In the genomic region with DNA sequence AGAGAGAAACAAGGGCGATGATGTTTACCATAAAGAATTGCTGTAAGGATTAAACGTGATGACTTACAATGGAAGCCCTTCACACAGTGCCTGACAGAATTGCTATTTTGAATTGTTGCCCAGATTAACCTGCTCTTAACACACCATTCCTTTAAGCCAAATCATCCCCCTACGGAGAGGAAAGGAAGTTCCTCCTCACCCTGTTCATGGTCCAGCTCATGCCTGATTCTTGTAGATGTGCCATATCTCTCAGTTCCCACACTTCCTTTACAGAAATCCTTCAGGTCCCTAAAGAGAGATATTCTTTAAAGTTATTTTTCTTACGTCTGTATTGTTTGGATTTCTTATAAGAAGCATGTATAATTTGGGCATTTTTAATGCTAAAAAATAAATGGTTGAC, we compare ENCODE assay signal across 17 cellular contexts.
DNase-seq lines count a peak whose midpoint lies in the region; ATAC-seq and TF ChIP-seq lines count a peak whose summit lies in the region.
"Had no signal": no experiment of that assay in that cellular context is flagged by ENCODE, and none has a peak within 500 bp of the region (broad histone marks: within the 10 kb centered on the region; RNA-seq: fewer than 3 reads in every experiment).

No MANE protein-coding gene starts in this region.

- no peak overlapping the region for H3K4me3 ChIP-seq in breast epithelium
- H3K4me3 ChIP-seq in cardiac fibroblast (replicated peaks in 1 of 2; ENCODE audit: low read depth in 2 of 2, low read length in 2 of 2): no peak overlapping the region
- no peak overlapping the region for H3K4me3 ChIP-seq in left ventricle myocardium inferior
- H3K4me3 ChIP-seq in upper lobe of right lung: no peak overlapping the region
- no peak overlapping the region for H3K4me3 ChIP-seq in tibial nerve
- H3K4me3 ChIP-seq: GM12878, skin epidermis, transverse colon had no signal

- POLR2A ChIA-PET in MCF 10A (lab: Yijun Ruan, JAX): interaction anchor here (0.6 kb wide), 1 partner anchor 20 kb away, joined by 8 read pairs; no protein-coding TSS in a partner anchor

- no peaks in the 10 kb centered on the region for H3K27me3 ChIP-seq in breast epithelium
- no peaks in the 10 kb centered on the region for H3K27me3 ChIP-seq in left ventricle myocardium inferior (ENCODE audit: low read depth)
- no peaks in the 10 kb centered on the region for H3K27me3 ChIP-seq in upper lobe of right lung
- no peaks in the 10 kb centered on the region for H3K27me3 ChIP-seq in tibial nerve
- H3K27me3 ChIP-seq: transverse colon had no signal

- H3K4me1 ChIP-seq in breast epithelium (peaks cover 0 to 3% of the 10 kb centered on the region in 2 donors), left ventricle myocardium inferior (peaks cover 74% of the 10 kb centered on the region), upper lobe of right lung (peaks cover 17% of the 10 kb centered on the region), tibial nerve (peaks cover 0 to 20% (median 2%) of the 10 kb centered on the region in 4 donors)
- H3K4me1 ChIP-seq: transverse colon had no signal

- WGBS in tibial nerve, 2 donors: 45 to 63% methylated on average over 4 of the region's 4 CpGs

- CTCF ChIA-PET in MCF 10A (lab: Yijun Ruan, JAX): interaction anchor here (0.6 to 3.5 kb wide), 6 partner anchors 15 to 643 kb away, joined by 3 to 20 read pairs (median 4); no protein-coding TSS in a partner anchor

- peak; percentile 18 for ATAC-seq in upper lobe of right lung
- ATAC-seq: GM12878, HCT116 had no signal

- TF ChIP-seq POLR2A in breast epithelium (IDR thresholded peaks at IDR 0.05): no peak
- no peak for TF ChIP-seq POLR2A in tibial nerve (IDR thresholded peaks at IDR 0.05)

- intact Hi-C loops in breast epithelium (cut with DNase I; ENCODE audit: low total_unique reads) (loop anchor here (5.0 kb wide), 1 partner anchor 1325 kb away; no protein-coding TSS in a partner anchor), MCF 10A (cut with micrococcal nuclease) (no loop called here), left ventricle myocardium inferior (cut with micrococcal nuclease) (loop anchor here (2.0 kb wide), 1 partner anchor 47 kb away; no protein-coding TSS in a partner anchor), upper lobe of right lung (cut with DNase I) (no loop called here)

- BruUV-seq in MCF 10A (replicated peaks; lab: Mats Ljungman, UMichigan): no TSS peak

- peak in 1 of 2 donors; percentile 50 for TF ChIP-seq EP300 in tibial nerve (IDR thresholded peaks at IDR 0.05)

- H3K9me3 ChIP-seq in breast epithelium (no peaks in the 10 kb centered on the region), left ventricle myocardium inferior (replicated peaks) (no peaks in the 10 kb centered on the region), upper lobe of right lung (no peaks in the 10 kb centered on the region), tibial nerve (no peaks in the 10 kb centered on the region)
- H3K9me3 ChIP-seq: transverse colon had no signal

- H3K36me3 ChIP-seq in breast epithelium: no peaks in the 10 kb centered on the region
- peaks cover 28% of the 10 kb centered on the region for H3K36me3 ChIP-seq in left ventricle myocardium inferior
- peaks cover 35% of the 10 kb centered on the region for H3K36me3 ChIP-seq in upper lobe of right lung
- peaks cover 0 to 43% (median 0%) of the 10 kb centered on the region in 3 donors for H3K36me3 ChIP-seq in tibial nerve

- H3K27me3 Mint-ChIP-seq in MCF 10A (ENCODE audit: insufficient read depth, unreplicated experiment): no peaks in the 10 kb centered on the region
- H3K27me3 Mint-ChIP-seq: activated naive CD8-positive, alpha-beta T cell had no signal

- no peaks in the 10 kb centered on the region for H3K4me1 Mint-ChIP-seq in MCF 10A (ENCODE audit: insufficient read depth, unreplicated experiment)
- H3K4me1 Mint-ChIP-seq: immature natural killer cell had no signal

- H3K4me3 Mint-ChIP-seq in MCF 10A (ENCODE audit: unreplicated experiment): no peak overlapping the region
- H3K4me3 Mint-ChIP-seq: activated naive CD8-positive, alpha-beta T cell; immature natural killer cell; T-helper 2 cell treated with Interferon-gamma antibody and Interleukin-4, amounts not matched to agents 5 μg/mL and 100 μg/mL, for 36 hours had no signal

- no peak for DNase-seq in breast epithelium (ENCODE audit: low spot score in 2 of 2)
- no peak for DNase-seq in MCF 10A (ENCODE audit: unreplicated experiment)
- peak; percentile 87 to 91 for DNase-seq in cardiac fibroblast (ENCODE audit: low read depth in 2 of 2)
- no peak for DNase-seq in left ventricle myocardium inferior
- DNase-seq in upper lobe of right lung: no peak
- no peak for DNase-seq in T-helper 9 cell
- DNase-seq in NCI-H69 (lab: John Stamatoyannopoulos, UW): no peak
- no peak for DNase-seq in tibial nerve (ENCODE audit: low spot score in 2 of 2)
- DNase-seq: 8988T, immature natural killer cell, KBM-7, transverse colon had no signal

- no peaks in the 10 kb centered on the region for H3K9me3 Mint-ChIP-seq in MCF 10A (ENCODE audit: unreplicated experiment)
- H3K9me3 Mint-ChIP-seq: immature natural killer cell; T-helper 2 cell treated with Interferon-gamma antibody and Interleukin-4, amounts not matched to agents 5 μg/mL and 100 μg/mL, for 36 hours had no signal

- H3K27ac ChIP-seq in breast epithelium (peak overlapping the region; percentile 67), left ventricle myocardium inferior (replicated peaks) (peak overlapping the region; percentile 70), upper lobe of right lung (no peak overlapping the region), tibial nerve (peak overlapping the region in 2 of 4 donors; percentile 3 to 62)
- H3K27ac ChIP-seq: transverse colon had no signal

- H3K36me3 Mint-ChIP-seq in MCF 10A (ENCODE audit: insufficient read depth, unreplicated experiment): peaks cover 34% of the 10 kb centered on the region

- TF ChIP-seq CTCF in breast epithelium (IDR thresholded peaks at IDR 0.05): no peak
- TF ChIP-seq CTCF in MCF 10A (IDR thresholded peaks at IDR 0.05; ENCODE audit: unreplicated experiment): no peak
- TF ChIP-seq CTCF in cardiac fibroblast (IDR thresholded peaks at IDR 0.05; ENCODE audit: low read depth, low read length): no peak
- TF ChIP-seq CTCF in left ventricle myocardium inferior (IDR thresholded peaks at IDR 0.05; ENCODE audit: borderline replicate concordance): no peak
- TF ChIP-seq CTCF in upper lobe of right lung (IDR thresholded peaks at IDR 0.05): no peak
- TF ChIP-seq CTCF in tibial nerve (IDR thresholded peaks at IDR 0.05): no peak

- H3K27ac Mint-ChIP-seq in MCF 10A (ENCODE audit: low read depth, unreplicated experiment): no peak overlapping the region
- H3K27ac Mint-ChIP-seq: activated naive CD8-positive, alpha-beta T cell; immature natural killer cell; T-helper 2 cell treated with Interferon-gamma antibody and Interleukin-4, amounts not matched to agents 5 μg/mL and 100 μg/mL, for 36 hours had no signal

Comparison
In these comparisons a context has a peak if more than half of its experiments do, and no peak if none do; other contexts are left out.
1. intact Hi-C loops: an anchor here in breast epithelium (5.0 kb wide) and left ventricle myocardium inferior (2.0 kb wide); none called in MCF 10A and upper lobe of right lung.
2. DNase-seq: peak in cardiac fibroblast (2 of 2); none in breast epithelium (0 of 2), MCF 10A (single experiment), left ventricle myocardium inferior (single experiment), upper lobe of right lung (single experiment), T-helper 9 cell (single experiment), NCI-H69 (single experiment) and tibial nerve (0 of 2).